In genomic region chr19:12703056-12703455, GRCh38 we compare ENCODE assay signal across 9 cellular contexts. TPM values are rescaled to one million over a fixed set of nuclear protein-coding genes. Genes with fewer than 3 reads are reported as not detected.
DNase-seq lines count a peak whose midpoint lies in the region; ATAC-seq, FAIRE-seq and TF ChIP-seq lines count a peak whose summit lies in the region.
"Had no signal": no experiment of that assay in that cellular context is flagged by ENCODE, and none has a peak within 500 bp of the region (broad histone marks: within the 10 kb centered on the region; RNA-seq: fewer than 3 reads in every experiment).

No MANE protein-coding gene starts in this region.

- WGBS in GM23248 (ENCODE audit: low coverage in 1 of 2, low lambda C conversion rate in 2 of 2, missing lambda C conversion rate in 2 of 2), 2 experiments: 59 to 65% methylated on average over 9 of the region's 9 CpGs
- WGBS in small intestine, 3 donors: 69 to 85% (median 79%) methylated on average over 9 of the region's 9 CpGs
- WGBS in stomach, 5 donors: 62 to 76% (median 67%) methylated on average over 8 to 9 of the region's 9 CpGs

- peaks cover 18% of the 10 kb centered on the region; the same call in 1 of the 2 replicates for H3F3A ChIP-seq in GM23248 (ENCODE audit: insufficient read depth)

- H3K27ac ChIP-seq in CD4-positive, alpha-beta T cell (ENCODE audit: low read depth, low read length): no peak overlapping the region
- no peak overlapping the region for H3K27ac ChIP-seq in GM23248
- no peak overlapping the region for H3K27ac ChIP-seq in OCI-LY7 (ENCODE audit: low read depth, low read length, poor library complexity, severe bottlenecking)
- H3K27ac ChIP-seq in small intestine (ENCODE audit: low read depth in 1 of 2, low read length in 1 of 2): no peak overlapping the region
- H3K27ac ChIP-seq in stomach: no peak overlapping the region

- H3K4me3 ChIP-seq in GM23248 (no peak overlapping the region), OCI-LY7 (ENCODE audit: low read depth, low read length, poor library complexity, severe bottlenecking) (no peak overlapping the region), fibroblast of mammary gland (ENCODE audit: control insufficient read depth, low read depth, low read length) (no peak overlapping the region), small intestine (ENCODE audit: low read depth in 1 of 2, low read length in 2 of 2) (no peak overlapping the region), stomach (no peak overlapping the region)

- no peaks in the 10 kb centered on the region for H3K27me3 Mint-ChIP-seq in CD4-positive, alpha-beta T cell
- H3K27me3 Mint-ChIP-seq: dendritic cell treated with granulocyte-macrophage colony-stimulating factor and Interleukin-4, amounts not matched to agents 40 ng/mL and 50 ng/mL, for 4 days had no signal

- intact Hi-C loops in CD4-positive, alpha-beta T cell (cut with DNase I, micrococcal nuclease): no loop called here
- intact Hi-C loops in OCI-LY7 (cut with micrococcal nuclease; ENCODE audit: unreplicated experiment) (no loop called here), stomach (cut with DNase I; ENCODE audit: low total_unique reads) (no loop called here)

- peaks cover 36% of the 10 kb centered on the region for H3K36me3 ChIP-seq in GM23248 (ENCODE audit: low read depth)
- H3K36me3 ChIP-seq in OCI-LY7 (ENCODE audit: insufficient read depth, low read length): peaks cover 96% of the 10 kb centered on the region
- H3K36me3 ChIP-seq in small intestine (ENCODE audit: control insufficient read depth in 2 of 2, insufficient read depth in 2 of 2, low read length in 2 of 2): peaks cover 11 to 23% of the 10 kb centered on the region in 2 donors
- peaks cover 69 to 96% (median 95%) of the 10 kb centered on the region in 4 donors for H3K36me3 ChIP-seq in stomach

- no TSS peak for BruUV-seq in OCI-LY7 (replicated peaks; lab: Mats Ljungman, UMichigan)

- no peak overlapping the region for H3K4me3 Mint-ChIP-seq in CD4-positive, alpha-beta T cell
- H3K4me3 Mint-ChIP-seq: dendritic cell treated with granulocyte-macrophage colony-stimulating factor and Interleukin-4, amounts not matched to agents 40 ng/mL and 50 ng/mL, for 4 days had no signal

- no peaks in the 10 kb centered on the region for H3K9me3 Mint-ChIP-seq in CD4-positive, alpha-beta T cell
- H3K9me3 Mint-ChIP-seq: dendritic cell treated with granulocyte-macrophage colony-stimulating factor and Interleukin-4, amounts not matched to agents 40 ng/mL and 50 ng/mL, for 4 days had no signal

- H3K4me2 ChIP-seq in GM23248 (ENCODE audit: unreplicated experiment): no peak overlapping the region
- H3K4me2 ChIP-seq in OCI-LY7 (ENCODE audit: low read length): no peak overlapping the region

- no peak overlapping the region for H3K9ac ChIP-seq in GM23248

- H4K20me1 ChIP-seq in GM23248 (ENCODE audit: insufficient read depth) (no peaks in the 10 kb centered on the region), OCI-LY7 (ENCODE audit: insufficient read depth, low read length) (no peaks in the 10 kb centered on the region)

- no peak for FAIRE-seq in small intestine (lab: Jason Lieb, UNC)

- no peaks in the 10 kb centered on the region for H3K9me3 ChIP-seq in CD4-positive, alpha-beta T cell (ENCODE audit: control insufficient read depth, low read length)
- H3K9me3 ChIP-seq in GM23248 (ENCODE audit: low read depth) (no peaks in the 10 kb centered on the region), OCI-LY7 (ENCODE audit: low read length) (no peaks in the 10 kb centered on the region), small intestine (ENCODE audit: control insufficient read depth, low read depth) (no peaks in the 10 kb centered on the region), stomach (no peaks in the 10 kb centered on the region)

- CTCF ChIA-PET in CD4-positive, alpha-beta T cell (lab: Charles Lee): no interaction called here
- CTCF ChIA-PET in OCI-LY7 (lab: Charles Lee; ENCODE audit: unreplicated experiment): interaction anchor here (0.5 to 0.6 kb wide), 3 partner anchors 15 to 352 kb away, joined by 3 read pairs; no protein-coding TSS in a partner anchor

- no peak for TF ChIP-seq POLR2A in stomach (IDR thresholded peaks at IDR 0.05)

- no peaks in the 10 kb centered on the region for H3K27me3 ChIP-seq in CD4-positive, alpha-beta T cell (ENCODE audit: control insufficient read depth, insufficient read depth, low read length)
- no peaks in the 10 kb centered on the region for H3K27me3 ChIP-seq in GM23248 (replicated peaks; ENCODE audit: insufficient read depth)
- no peaks in the 10 kb centered on the region for H3K27me3 ChIP-seq in small intestine (ENCODE audit: control insufficient read depth in 2 of 2, insufficient read depth in 2 of 2, low read length in 2 of 2)
- no peaks in the 10 kb centered on the region for H3K27me3 ChIP-seq in stomach

- no peaks in the 10 kb centered on the region for H3K4me1 ChIP-seq in GM23248 (ENCODE audit: insufficient read depth)
- H3K4me1 ChIP-seq in OCI-LY7 (ENCODE audit: insufficient read depth, low read length, poor library complexity, severe bottlenecking): no peaks in the 10 kb centered on the region
- no peaks in the 10 kb centered on the region for H3K4me1 ChIP-seq in small intestine (ENCODE audit: control insufficient read depth in 2 of 2, insufficient read depth in 1 of 2, low read depth in 1 of 2, low read length in 1 of 2)
- no peaks in the 10 kb centered on the region for H3K4me1 ChIP-seq in stomach

- in situ Hi-C loops in GM23248 (cut with MboI): no loop called here

- peaks cover 3% of the 10 kb centered on the region for H3K4me1 Mint-ChIP-seq in CD4-positive, alpha-beta T cell (ENCODE audit: low read depth)

- H3K9me2 ChIP-seq in GM23248 (ENCODE audit: insufficient read depth) (no peaks in the 10 kb centered on the region), OCI-LY7 (ENCODE audit: insufficient read depth, low read length) (no peaks in the 10 kb centered on the region)

- POLR2A ChIA-PET in CD4-positive, alpha-beta T cell (lab: Charles Lee): no interaction called here
- POLR2A ChIA-PET in OCI-LY7 (lab: Charles Lee): no interaction called here

- TF ChIP-seq EP300 in stomach (IDR thresholded peaks at IDR 0.05): no peak

- peaks cover 69% of the 10 kb centered on the region for H3K36me3 Mint-ChIP-seq in CD4-positive, alpha-beta T cell (ENCODE audit: low read depth)

- DNase-seq in CD4-positive, alpha-beta T cell: no peak
- DNase-seq in GM23248 (peak; percentile 58), OCI-LY7 (ENCODE audit: low spot score) (peak; percentile 83), fibroblast of mammary gland (ENCODE audit: low read depth) (peak; percentile 74), small intestine (no peak), stomach (no peak)

- no peak overlapping the region for H2AFZ ChIP-seq in GM23248
- no peak overlapping the region for H2AFZ ChIP-seq in OCI-LY7 (ENCODE audit: low read length)

- ATAC-seq in CD4-positive, alpha-beta T cell (ENCODE audit: poor library complexity): peak; percentile 41
- no peak for ATAC-seq in GM21529 (IDR thresholded peaks at IDR 0.05; ENCODE audit: unreplicated experiment)
- no peak for ATAC-seq in HG03280 (IDR thresholded peaks at IDR 0.05; ENCODE audit: unreplicated experiment)

- no peak for TF ChIP-seq CTCF in CD4-positive, alpha-beta T cell (IDR thresholded peaks at IDR 0.05)
- TF ChIP-seq CTCF in OCI-LY7 (conservative IDR thresholded peaks at IDR 0.05; ENCODE audit: low read length) (no peak), fibroblast of mammary gland (conservative IDR thresholded peaks at IDR 0.05; ENCODE audit: control insufficient read depth, insufficient read depth, low read depth, low read length) (no peak), stomach (IDR thresholded peaks at IDR 0.05) (no peak)

- H3K79me2 ChIP-seq in GM23248 (ENCODE audit: insufficient read depth) (no peaks in the 10 kb centered on the region), OCI-LY7 (ENCODE audit: insufficient read depth, low read depth, low read length) (no peaks in the 10 kb centered on the region)

- H3K27ac Mint-ChIP-seq in CD4-positive, alpha-beta T cell: no peak overlapping the region
- H3K27ac Mint-ChIP-seq: dendritic cell treated with granulocyte-macrophage colony-stimulating factor and Interleukin-4, amounts not matched to agents 40 ng/mL and 50 ng/mL, for 4 days had no signal

RNA-seq across cellular contexts. Expression of gene FBXW9, which starts 6.6 kb away (rescaled TPM):
- total RNA-seq in CD4-positive, alpha-beta T cell: 1 to 10 TPM; 2.2 to 2.4 TPM
- total RNA-seq in GM23248 (2014; rRNA removed; shearing (Covaris generic)): 13.8 and 22.3 TPM in 2 replicates
- polyA plus RNA-seq in GM23248 (2016; fragmentation: Nextera tagmentation; extraction: Ambion mirVana) (14.2 TPM in 2 replicates), small intestine (10 to 100 TPM in 1 of 3 donors, 1 to 10 TPM in 2; 4.5 to 11.8 (median 5.9) TPM), stomach (1 to 10 TPM; 4.6 to 9.8 (median 5.8) TPM)
- 10.6 and 11.5 TPM in 2 replicates for total RNA-seq in OCI-LY7 (2014; rRNA removed; shearing (Covaris generic))
- total RNA-seq in OCI-LY7 (2022) (10.8 and 11.0 TPM in 2 replicates), stomach (10 to 100 TPM in 1 of 5 donors, 1 to 10 TPM in 3, under 1 TPM in 1; 0.29 to 10.9 (median 2.7) TPM)

RNA-seq across cellular contexts. Expression of gene GNG14, which starts 15.3 kb away (rescaled TPM):
- total RNA-seq in CD4-positive, alpha-beta T cell: not detected
- total RNA-seq in GM23248 (2014; rRNA removed; shearing (Covaris generic)): not detected in 2 replicates
- polyA plus RNA-seq in GM23248 (2016; fragmentation: Nextera tagmentation; extraction: Ambion mirVana) (not detected in 2 replicates), small intestine (not detected), stomach (not detected)
- total RNA-seq in OCI-LY7 (2014; rRNA removed; shearing (Covaris generic)): not detected in 2 replicates
- total RNA-seq in OCI-LY7 (2022) (0.93 TPM in 1 of 2 replicates, not detected in the other), stomach (not detected)

RNA-seq across cellular contexts. Expression of gene TNPO2, which starts 20.7 kb away (rescaled TPM):
- total RNA-seq in CD4-positive, alpha-beta T cell: 10 to 100 TPM; 47.3 to 47.4 TPM
- 30.9 and 34.3 TPM in 2 replicates for total RNA-seq in GM23248 (2014; rRNA removed; shearing (Covaris generic))
- polyA plus RNA-seq in GM23248 (2016; fragmentation: Nextera tagmentation; extraction: Ambion mirVana) (13.2 and 13.3 TPM in 2 replicates), small intestine (10 to 100 TPM in 2 of 3 donors, 1 to 10 TPM in 1; 9.8 to 29.1 (median 10.3) TPM), stomach (10 to 100 TPM; 13.7 to 18.5 (median 17.2) TPM)
- 42.6 and 47.3 TPM in 2 replicates for total RNA-seq in OCI-LY7 (2014; rRNA removed; shearing (Covaris generic))
- total RNA-seq in OCI-LY7 (2022) (112 and 120 TPM in 2 replicates), stomach (100 to 1,000 TPM in 1 of 5 donors, 10 to 100 TPM in 4; 20.6 to 143 (median 59.8) TPM)

RNA-seq across cellular contexts. Expression of gene DHPS, which starts 21.4 kb away (rescaled TPM):
- total RNA-seq in CD4-positive, alpha-beta T cell: 100 to 1,000 TPM; 112 to 113 TPM
- 68.4 and 104 TPM in 2 replicates for total RNA-seq in GM23248 (2014; rRNA removed; shearing (Covaris generic))
- polyA plus RNA-seq in GM23248 (2016; fragmentation: Nextera tagmentation; extraction: Ambion mirVana): 50.9 and 56.0 TPM in 2 replicates
- total RNA-seq in OCI-LY7 (2014; rRNA removed; shearing (Covaris generic)): 91.2 and 102 TPM in 2 replicates
- total RNA-seq in OCI-LY7 (2022): 101 and 122 TPM in 2 replicates
- polyA plus RNA-seq in small intestine: 10 to 100 TPM; 61.5 to 67.3 (median 66.3) TPM
- total RNA-seq in stomach: 100 to 1,000 TPM in 2 of 5 donors, 10 to 100 TPM in 3; 51.7 to 287 (median 82.6) TPM
- 10 to 100 TPM; 65.1 to 76.0 (median 75.0) TPM for polyA plus RNA-seq in stomach

RNA-seq across cellular contexts. Expression of gene TRIR, which starts 31.4 kb away (rescaled TPM):
- 100 to 1,000 TPM; 194 to 201 TPM for total RNA-seq in CD4-positive, alpha-beta T cell
- 202 and 210 TPM in 2 replicates for total RNA-seq in GM23248 (2014; rRNA removed; shearing (Covaris generic))
- polyA plus RNA-seq in GM23248 (2016; fragmentation: Nextera tagmentation; extraction: Ambion mirVana) (162 and 170 TPM in 2 replicates), small intestine (100 to 1,000 TPM; 253 to 376 (median 311) TPM), stomach (100 to 1,000 TPM; 341 to 367 (median 348) TPM)
- total RNA-seq in OCI-LY7 (2014; rRNA removed; shearing (Covaris generic)): 322 and 336 TPM in 2 replicates
- total RNA-seq in OCI-LY7 (2022) (211 and 219 TPM in 2 replicates), stomach (100 to 1,000 TPM; 104 to 687 (median 176) TPM)

Comparison
In these comparisons a context has a peak if more than half of its experiments do, and no peak if none do; other contexts are left out.
1. DNase-seq: peak in GM23248 (single experiment), OCI-LY7 (single experiment) and fibroblast of mammary gland (single experiment); none in CD4-positive, alpha-beta T cell (0 of 10), small intestine (single experiment) and stomach (single experiment).